9 cellular contexts compared by ENCODE assay signal in the genomic region with DNA sequence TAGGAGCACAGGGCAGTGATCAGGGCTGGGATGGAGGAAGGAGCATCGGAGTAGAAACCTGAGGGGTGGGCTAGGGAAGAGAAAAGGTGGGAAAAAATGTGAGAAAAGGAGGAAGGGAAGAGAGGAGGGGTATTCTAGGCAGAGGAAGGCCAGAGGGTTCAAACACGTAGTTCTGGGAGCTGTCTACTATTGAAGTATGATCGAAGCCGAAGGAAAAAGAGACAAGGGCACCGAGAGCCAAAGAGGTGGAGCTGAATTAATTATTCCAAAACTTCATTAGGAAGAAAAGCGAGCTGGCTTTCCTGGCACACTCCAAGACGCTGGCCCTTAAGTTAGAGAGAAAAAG. TPM values are rescaled to one million over a fixed set of nuclear protein-coding genes. Genes with fewer than 3 reads are reported as not detected.
A peak's percentile ranks its signal among the peaks of the same experiment; 100 is the strongest.
DNase-seq lines count a peak whose midpoint lies in the region; ATAC-seq and TF ChIP-seq lines count a peak whose summit lies in the region.
"Had no signal": no experiment of that assay in that cellular context is flagged by ENCODE, and none has a peak within 500 bp of the region (broad histone marks: within the 10 kb centered on the region; RNA-seq: fewer than 3 reads in every experiment).

No MANE protein-coding gene starts in this region.

- H3K27ac ChIP-seq in BLaER1 treated with 17β-estradiol and CSF1 and Interleukin-3, amounts not matched to agents 10 nM and 100 nM, result no peak overlapping the region
- H3K27ac ChIP-seq in mammary epithelial cell (ENCODE audit: insufficient read depth, low read depth, low read length) (no peak overlapping the region), neural cell (ENCODE audit: low read length) (no peak overlapping the region), transverse colon (no peak overlapping the region)
- H3K27ac ChIP-seq: gastroesophageal sphincter had no signal

- no TSS peak for BruUV-seq in mammary epithelial cell (replicated peaks; lab: Mats Ljungman, UMichigan)

- intact Hi-C loops in mammary epithelial cell (cut with micrococcal nuclease) (loop anchor here (2.0 kb wide), 1 partner anchor 26 kb away; the partner anchor contains the start of gene EID2B), transverse colon (cut with DNase I; ENCODE audit: low total_unique reads) (no loop called here)

- peak overlapping the region in 7 of 11 experiments; percentile 45 to 65 (median 53); a peak in 11 of 22 replicates for H3K9ac ChIP-seq in BLaER1 treated with 17β-estradiol and CSF1 and Interleukin-3, amounts not matched to agents 10 nM and 100 nM
- H3K9ac ChIP-seq in mammary epithelial cell (ENCODE audit: insufficient read depth, low read length) (no peak overlapping the region), neural cell (ENCODE audit: low read length) (no peak overlapping the region)

- H3K79me2 ChIP-seq in mammary epithelial cell (ENCODE audit: insufficient read depth, low read length), result no peaks in the 10 kb centered on the region
- H3K79me2 ChIP-seq in neural cell (replicated peaks; ENCODE audit: insufficient read depth, low read length), result no peaks in the 10 kb centered on the region

- H4K20me1 ChIP-seq in BLaER1 treated with 17β-estradiol and CSF1 and Interleukin-3, amounts not matched to agents 10 nM and 100 nM, result peaks cover 0 to 9% (median 0%) of the 10 kb centered on the region in 11 experiments; a peak in 3 of 22 replicates
- H4K20me1 ChIP-seq in mammary epithelial cell (ENCODE audit: insufficient read depth, low read length) (no peaks in the 10 kb centered on the region), neural cell (ENCODE audit: insufficient read depth) (no peaks in the 10 kb centered on the region)

- no peaks in the 10 kb centered on the region for H3K9me3 ChIP-seq in BLaER1 treated with 17β-estradiol and CSF1 and Interleukin-3, amounts not matched to agents 10 nM and 100 nM (replicated peaks in 1 of 11)
- H3K9me3 ChIP-seq in MG63, result no peaks in the 10 kb centered on the region
- H3K9me3 ChIP-seq in mammary epithelial cell (replicated peaks; ENCODE audit: insufficient read depth, low read length), result no peaks in the 10 kb centered on the region
- no peaks in the 10 kb centered on the region for H3K9me3 ChIP-seq in neural cell (ENCODE audit: low read length)
- H3K9me3 ChIP-seq in transverse colon, result no peaks in the 10 kb centered on the region

- TF ChIP-seq CTCF in mammary epithelial cell (conservative IDR thresholded peaks at IDR 0.05 in 1 of 2, IDR thresholded peaks at IDR 0.05 in 1 of 2; ENCODE audit: extremely low read depth in 1 of 2, insufficient read depth in 1 of 2, low read depth in 1 of 2, low read length in 2 of 2) (no peak), neural cell (IDR thresholded peaks at IDR 0.05; ENCODE audit: poor library complexity, severe bottlenecking) (no peak), transverse colon (IDR thresholded peaks at IDR 0.05) (no peak)

- DNase-seq in MG63 (no peak), mammary epithelial cell (no peak), transverse colon (no peak), left lobe of liver (ENCODE audit: low spot score) (no peak), NCI-H2029 treated with DMSO at 0.1 percent for 48 hours (lab: John Stamatoyannopoulos, UW) (no peak), HPDE6-E6E7 (ENCODE audit: extremely low spot score) (no peak)

- TF ChIP-seq EP300 in neural cell (conservative IDR thresholded peaks at IDR 0.05; ENCODE audit: poor library complexity, severe bottlenecking) (no peak), transverse colon (IDR thresholded peaks at IDR 0.05; ENCODE audit: low read depth) (no peak)

- H3F3A ChIP-seq in neural cell (ENCODE audit: insufficient read depth, low read length, poor library complexity, severe bottlenecking), result no peaks in the 10 kb centered on the region

- ATAC-seq in left lobe of liver, result no peak
- ATAC-seq: gastroesophageal sphincter had no signal

- H3K27me3 ChIP-seq in BLaER1 treated with 17β-estradiol and CSF1 and Interleukin-3, amounts not matched to agents 10 nM and 100 nM, result peaks cover 38 to 52% (median 46%) of the 10 kb centered on the region in 11 experiments
- peaks cover 17% of the 10 kb centered on the region for H3K27me3 ChIP-seq in MG63
- peaks cover 2% of the 10 kb centered on the region for H3K27me3 ChIP-seq in mammary epithelial cell (ENCODE audit: insufficient read depth, low read length)
- H3K27me3 ChIP-seq in neural cell (ENCODE audit: insufficient read depth, low read depth, low read length), result no peaks in the 10 kb centered on the region
- H3K27me3 ChIP-seq in transverse colon, result peaks cover 94% of the 10 kb centered on the region

- peaks cover 0 to 8% (median 0%) of the 10 kb centered on the region in 11 experiments; a peak in 1 of 22 replicates for H3K36me3 ChIP-seq in BLaER1 treated with 17β-estradiol and CSF1 and Interleukin-3, amounts not matched to agents 10 nM and 100 nM
- no peaks in the 10 kb centered on the region for H3K36me3 ChIP-seq in MG63
- H3K36me3 ChIP-seq in mammary epithelial cell (ENCODE audit: insufficient read depth, low read length), result no peaks in the 10 kb centered on the region
- H3K36me3 ChIP-seq in neural cell (ENCODE audit: insufficient read depth, low read length), result no peaks in the 10 kb centered on the region
- H3K36me3 ChIP-seq in transverse colon, result no peaks in the 10 kb centered on the region
- H3K36me3 ChIP-seq: gastroesophageal sphincter had no signal

- in situ Hi-C loops in mammary epithelial cell (cut with MboI; ENCODE audit: low sequenced_read_pairs in 2 of 2) (no loop called here), transverse colon (cut with MboI; ENCODE audit: low pct_ligation_motif_present in 1 of 4, low pct_unique_long_range_greater_than_20kb in 1 of 4, low sequenced_read_pairs in 3 of 4) (no loop called here)

- no peak for TF ChIP-seq RAD21 in neural cell (conservative IDR thresholded peaks at IDR 0.05)

- dilution Hi-C loops in mammary epithelial cell (cut with HindIII; ENCODE audit: low sequenced_read_pairs), result no loop called here

- no peaks in the 10 kb centered on the region for H3K9me2 ChIP-seq in neural cell (ENCODE audit: insufficient read depth, low read length)

- H3K4me2 ChIP-seq in BLaER1 treated with 17β-estradiol and CSF1 and Interleukin-3, amounts not matched to agents 10 nM and 100 nM, result peak overlapping the region; percentile 62 to 87 (median 80)
- H3K4me2 ChIP-seq in mammary epithelial cell (ENCODE audit: insufficient read depth, low read depth, low read length), result peak overlapping the region; percentile 96
- no peak overlapping the region for H3K4me2 ChIP-seq in neural cell (ENCODE audit: low read length)

- peaks cover 0 to 15% (median 13%) of the 10 kb centered on the region in 10 experiments; a peak in 7 of 20 replicates for H3K4me1 ChIP-seq in BLaER1 treated with 17β-estradiol and CSF1 and Interleukin-3, amounts not matched to agents 10 nM and 100 nM
- H3K4me1 ChIP-seq in mammary epithelial cell (ENCODE audit: insufficient read depth, low read length), result peaks cover 9% of the 10 kb centered on the region
- H3K4me1 ChIP-seq in transverse colon, result peaks cover 0 to 13% (median 12%) of the 10 kb centered on the region in 4 donors

- TF ChIP-seq POLR2A in transverse colon (IDR thresholded peaks at IDR 0.05), result no peak

- peak overlapping the region; percentile 100 for H2AFZ ChIP-seq in mammary epithelial cell (ENCODE audit: low read depth, low read length)
- peak overlapping the region; percentile 45 for H2AFZ ChIP-seq in neural cell (ENCODE audit: low read depth, low read length)

- 13% methylated on average over 7 of the region's 7 CpGs for WGBS in mammary epithelial cell (ENCODE audit: low coverage, missing lambda C conversion rate)
- WGBS in transverse colon (ENCODE audit: low coverage in 1 of 2), 2 donors, result 69 to 85% methylated on average over 5 to 7 of the region's 7 CpGs

- CTCF ChIA-PET in mammary epithelial cell (lab: Charles Lee; ENCODE audit: low non-redundant PET), result interaction anchor here (0.6 kb wide), 1 partner anchor 71 kb away, joined by 3 read pairs; the partner anchor contains the start of gene RPS16

- peak overlapping the region; percentile 49 to 71 (median 62) for H3K4me3 ChIP-seq in BLaER1 treated with 17β-estradiol and CSF1 and Interleukin-3, amounts not matched to agents 10 nM and 100 nM
- H3K4me3 ChIP-seq in MG63 (peak overlapping the region; percentile 66), mammary epithelial cell (replicated peaks in 1 of 3; ENCODE audit: insufficient read depth in 1 of 3, low read depth in 2 of 3, low read length in 3 of 3) (peak overlapping the region in 2 of 3 experiments; percentile 55 to 67), neural cell (ENCODE audit: low read length) (peak overlapping the region; percentile 84), transverse colon (peak overlapping the region in 1 of 4 donors; percentile 56)

RNA-seq across cellular contexts. Expression of gene DLL3, which starts 7.8 kb away (rescaled TPM):
- 1.7 and 5.6 TPM in 2 replicates for total RNA-seq in MG63 (2014; rRNA removed; shearing (Covaris generic); ENCODE audit: low replicate concordance)
- total RNA-seq in mammary epithelial cell (1 to 10 TPM in 1 of 2 donors, under 1 TPM in 1; 0.33 to 1.9 TPM), transverse colon (not detected), left lobe of liver (not detected)
- polyA plus RNA-seq in mammary epithelial cell (1.9 TPM), neural cell (34.4 and 35.5 TPM in 2 replicates)
- polyA minus RNA-seq in mammary epithelial cell (not detected), neural cell (8.0 and 8.9 TPM in 2 replicates)
- total RNA-seq: gastroesophageal sphincter had no signal

RNA-seq across cellular contexts. Expression of gene SELENOV, which starts 8.4 kb away (rescaled TPM):
- not detected in 2 replicates for total RNA-seq in MG63 (2014; rRNA removed; shearing (Covaris generic); ENCODE audit: low replicate concordance)
- total RNA-seq in mammary epithelial cell (not detected), transverse colon (not detected), left lobe of liver (not detected)
- polyA plus RNA-seq in mammary epithelial cell (not detected), neural cell (1.3 TPM in 1 of 2 replicates, not detected in the other)
- polyA minus RNA-seq in mammary epithelial cell (not detected), neural cell (not detected in 2 replicates)
- total RNA-seq: gastroesophageal sphincter had no signal

RNA-seq across cellular contexts. Expression of gene TIMM50, which starts 25.9 kb away (rescaled TPM):
- 166 and 218 TPM in 2 replicates for total RNA-seq in MG63 (2014; rRNA removed; shearing (Covaris generic); ENCODE audit: low replicate concordance)
- 10 to 100 TPM; 36.0 to 96.0 TPM for total RNA-seq in mammary epithelial cell
- 75.8 TPM for polyA plus RNA-seq in mammary epithelial cell
- 138 TPM for polyA minus RNA-seq in mammary epithelial cell
- 64.1 and 66.2 TPM in 2 replicates for polyA plus RNA-seq in neural cell
- polyA minus RNA-seq in neural cell, result 42.0 and 47.0 TPM in 2 replicates
- total RNA-seq in transverse colon, result 10 to 100 TPM; 21.7 to 54.0 (median 33.5) TPM
- total RNA-seq in left lobe of liver, result 31.7 TPM

RNA-seq across cellular contexts. Expression of gene EID2B, which starts 26.1 kb away (rescaled TPM):
- 4.0 and 5.5 TPM in 2 replicates for total RNA-seq in MG63 (2014; rRNA removed; shearing (Covaris generic); ENCODE audit: low replicate concordance)
- total RNA-seq in mammary epithelial cell (1 to 10 TPM; 2.5 to 3.3 TPM), transverse colon (1 to 10 TPM in 3 of 4 donors, under 1 TPM in 1; 1.00 to 1.5 (median 1.3) TPM), left lobe of liver (0.43 TPM)
- polyA plus RNA-seq in mammary epithelial cell (4.3 TPM), neural cell (32.6 and 36.5 TPM in 2 replicates)
- polyA minus RNA-seq in mammary epithelial cell (1.4 TPM), neural cell (30.7 and 37.3 TPM in 2 replicates)

RNA-seq across cellular contexts. Expression of gene EID2, which starts 33.4 kb away (rescaled TPM):
- total RNA-seq in MG63 (2014; rRNA removed; shearing (Covaris generic); ENCODE audit: low replicate concordance), result 15.3 and 17.5 TPM in 2 replicates
- 10 to 100 TPM in 1 of 2 donors, 1 to 10 TPM in 1; 9.7 to 15.0 TPM for total RNA-seq in mammary epithelial cell
- polyA plus RNA-seq in mammary epithelial cell, result 6.7 TPM
- 1.4 TPM for polyA minus RNA-seq in mammary epithelial cell
- polyA plus RNA-seq in neural cell, result 45.4 and 47.4 TPM in 2 replicates
- 31.6 and 37.7 TPM in 2 replicates for polyA minus RNA-seq in neural cell
- total RNA-seq in transverse colon, result 1 to 10 TPM; 7.5 to 10.0 (median 8.1) TPM
- total RNA-seq in left lobe of liver, result 6.6 TPM

Comparison
In these comparisons a context has a peak if more than half of its experiments do, and no peak if none do; other contexts are left out.
1. H3K9ac ChIP-seq: peak in BLaER1 treated with 17β-estradiol and CSF1 and Interleukin-3, amounts not matched to agents 10 nM and 100 nM (7 of 11); none in mammary epithelial cell (single experiment) and neural cell (single experiment).